In genomic region chr10:103968441-103969391, GRCh38 we compare ENCODE assay signal across 9 cellular contexts. TPM values are rescaled to one million over a fixed set of nuclear protein-coding genes. Genes with fewer than 3 reads are reported as not detected.
DNase-seq lines count a peak whose midpoint lies in the region; ATAC-seq, FAIRE-seq and TF ChIP-seq lines count a peak whose summit lies in the region.
"Had no signal": no experiment of that assay in that cellular context is flagged by ENCODE, and none has a peak within 500 bp of the region (broad histone marks: within the 10 kb centered on the region; RNA-seq: fewer than 3 reads in every experiment).

No MANE protein-coding gene starts in this region.

- peaks cover 21% of the 10 kb centered on the region; the same call in 1 of the 2 replicates for H4K20me1 ChIP-seq in HepG2 (ENCODE audit: insufficient read depth, low read length)

- CTCF ChIA-PET in HepG2 (lab: Yijun Ruan, JAX; ENCODE audit: low intra/inter-chr PET ratio, low total read pairs): no interaction called here

- H3K4me1 Mint-ChIP-seq in activated T-cell treated with anti-CD3 and anti-CD28 coated beads, Interleukin-2, amount 50 U/mL, for 4 hours (ENCODE audit: low read depth): peaks cover 49% of the 10 kb centered on the region
- peaks cover 38% of the 10 kb centered on the region for H3K4me1 Mint-ChIP-seq in activated naive CD8-positive, alpha-beta T cell treated with anti-CD3 and anti-CD28 coated beads, Interleukin-2, amount 10 ng/mL, durations not matched to agents 7 days and 5 days

- 62% methylated on average over 23 of the region's 23 CpGs for WGBS in HepG2 (ENCODE audit: low lambda C conversion rate)
- WGBS in transverse colon (ENCODE audit: low coverage in 1 of 2), 2 donors: 33 to 43% methylated on average over 18 to 23 of the region's 23 CpGs

- peak overlapping the region; percentile 91 for H3K9ac ChIP-seq in HepG2 (ENCODE audit: insufficient read depth, low read depth, low read length)

- H3K36me3 Mint-ChIP-seq in activated T-cell treated with anti-CD3 and anti-CD28 coated beads, Interleukin-2, amount 50 U/mL, for 4 hours (ENCODE audit: insufficient read depth): peaks cover 4% of the 10 kb centered on the region
- H3K36me3 Mint-ChIP-seq in activated naive CD8-positive, alpha-beta T cell treated with anti-CD3 and anti-CD28 coated beads, Interleukin-2, amount 10 ng/mL, durations not matched to agents 7 days and 5 days: peaks cover 11% of the 10 kb centered on the region

- H3K36me3 ChIP-seq in HepG2 (replicated peaks in 1 of 2; ENCODE audit: control insufficient read depth in 1 of 2, insufficient read depth in 2 of 2, low read length in 2 of 2) (no peaks in the 10 kb centered on the region), transverse colon (no peaks in the 10 kb centered on the region)

- TF ChIP-seq RAD21 in HepG2 (CRISPR knock-in tag; IDR thresholded peaks at IDR 0.05): no peak

- H3K9me3 Mint-ChIP-seq in activated T-cell treated with anti-CD3 and anti-CD28 coated beads, Interleukin-2, amount 50 U/mL, for 4 hours: no peaks in the 10 kb centered on the region
- H3K9me3 Mint-ChIP-seq in activated naive CD8-positive, alpha-beta T cell treated with anti-CD3 and anti-CD28 coated beads, Interleukin-2, amount 10 ng/mL, durations not matched to agents 7 days and 5 days: no peaks in the 10 kb centered on the region

- no peak for TF ChIP-seq POLR2A in HepG2 (IDR thresholded peaks at IDR 0.05; ENCODE audit: insufficient read depth in 1 of 2, low read depth in 2 of 2, low read length in 2 of 2)
- TF ChIP-seq POLR2A in transverse colon (IDR thresholded peaks at IDR 0.05): no peak

- H3K4me1 ChIP-seq in HepG2 (ENCODE audit: insufficient read depth, low read length) (peaks cover 35% of the 10 kb centered on the region), transverse colon (peaks cover 0 to 51% (median 31%) of the 10 kb centered on the region in 4 donors)

- peak overlapping the region; percentile 73 for H3K4me2 ChIP-seq in HepG2 (ENCODE audit: low read depth, low read length)

- in situ Hi-C loops in HepG2 (cut with HindIII; ENCODE audit: extremely low pct_ligation_motif_present, low pct_unique_long_range_greater_than_20kb) (no loop called here), transverse colon (cut with MboI; ENCODE audit: low pct_ligation_motif_present in 1 of 4, low pct_unique_long_range_greater_than_20kb in 1 of 4, low sequenced_read_pairs in 3 of 4) (loop anchor here in 1 of 4 donors (10.0 kb wide), 1 partner anchor 54 kb away; the partner anchor contains the start of gene STN1)

- POLR2A ChIA-PET in activated naive CD8-positive, alpha-beta T cell treated with anti-CD3 and anti-CD28 coated beads, Interleukin-2, amount 10 ng/mL, durations not matched to agents 7 days and 5 days (lab: Charles Lee): interaction anchor here (1.0 to 3.0 kb wide), 11 partner anchors 10 to 153 kb away, joined by 3 to 28 read pairs (median 6); partner anchors contain the start of gene SFR1
- POLR2A ChIA-PET in HepG2 (lab: Yijun Ruan, JAX): interaction anchor here (1.2 to 1.4 kb wide), 2 partner anchors 61 to 153 kb away, joined by 3 to 5 read pairs; partner anchors contain the start of gene SFR1

- H3K4me3 Mint-ChIP-seq in activated T-cell treated with anti-CD3 and anti-CD28 coated beads, Interleukin-2, amount 50 U/mL, for 4 hours: peak overlapping the region; percentile 90
- peak overlapping the region; percentile 99 for H3K4me3 Mint-ChIP-seq in activated naive CD8-positive, alpha-beta T cell treated with anti-CD3 and anti-CD28 coated beads, Interleukin-2, amount 10 ng/mL, durations not matched to agents 7 days and 5 days

- intact Hi-C loops in HepG2 (cut with micrococcal nuclease; ENCODE audit: unreplicated experiment) (loop anchor here (1.0 to 5.0 kb wide), 2 partner anchors 58 to 154 kb away; partner anchors contain the start of gene SFR1), transverse colon (cut with DNase I; ENCODE audit: low total_unique reads) (no loop called here)

- H3K27me3 Mint-ChIP-seq in activated T-cell treated with anti-CD3 and anti-CD28 coated beads, Interleukin-2, amount 50 U/mL, for 4 hours (ENCODE audit: low read depth): no peaks in the 10 kb centered on the region
- H3K27me3 Mint-ChIP-seq in activated naive CD8-positive, alpha-beta T cell treated with anti-CD3 and anti-CD28 coated beads, Interleukin-2, amount 10 ng/mL, durations not matched to agents 7 days and 5 days: no peaks in the 10 kb centered on the region

- TF ChIP-seq EP300 in HepG2 (IDR thresholded peaks at IDR 0.05; ENCODE audit: low read depth in 2 of 2, low read length in 2 of 2) (no peak), HepG2 (CRISPR knock-in tag; IDR thresholded peaks at IDR 0.05; ENCODE audit: borderline replicate concordance) (no peak), transverse colon (IDR thresholded peaks at IDR 0.05; ENCODE audit: low read depth) (no peak)

- TF ChIP-seq CTCF in HepG2 (CRISPR knock-in tag; IDR thresholded peaks at IDR 0.05): no peak
- no peak for TF ChIP-seq CTCF in transverse colon (IDR thresholded peaks at IDR 0.05)

- peaks cover 54% of the 10 kb centered on the region for H3K79me2 ChIP-seq in HepG2 (ENCODE audit: insufficient read depth, low read length)

- H2AFZ ChIP-seq in HepG2 (ENCODE audit: low read length): no peak overlapping the region

- BruUV-seq in HepG2 (replicated peaks; lab: Mats Ljungman, UMichigan): TSS peak; percentile 58

- H3K4me3 ChIP-seq in HepG2 (replicated peaks in 1 of 3; ENCODE audit: insufficient read depth in 1 of 3, low read depth in 2 of 3, low read length in 3 of 3) (peak overlapping the region; percentile 83 to 93 (median 88)), transverse colon (peak overlapping the region; percentile 6 to 96 (median 88))

- H3K27ac ChIP-seq in HepG2 (ENCODE audit: extremely low read length, insufficient read depth, low read length) (no peak overlapping the region), transverse colon (peak overlapping the region; percentile 98 to 99 (median 98))

- no peak for DNase-seq in activated T-cell treated with anti-CD3 and anti-CD28 coated beads, Interleukin-2, amount 50 U/mL, for 4 hours
- DNase-seq in activated T-cell treated with anti-CD3 and anti-CD28 coated beads, Interleukin-2, amount 50 U/mL, for 48 hours: no peak
- no peak for DNase-seq in activated naive CD8-positive, alpha-beta T cell treated with anti-CD3 and anti-CD28 coated beads, Interleukin-2, amount 10 ng/mL, durations not matched to agents 7 days and 5 days
- DNase-seq in HepG2 (ENCODE audit: low spot score) (no peak), transverse colon (no peak), NCI-H2081 (lab: John Stamatoyannopoulos, UW) (no peak), MV-4-11 (lab: John Stamatoyannopoulos, UW) (no peak), SW480 (ENCODE audit: low spot score) (no peak)

- no peaks in the 10 kb centered on the region for H3K9me3 ChIP-seq in HepG2 (ENCODE audit: low read length)
- no peaks in the 10 kb centered on the region for H3K9me3 ChIP-seq in transverse colon

- peak overlapping the region; percentile 75 for H3K27ac Mint-ChIP-seq in activated naive CD8-positive, alpha-beta T cell treated with anti-CD3 and anti-CD28 coated beads, Interleukin-2, amount 10 ng/mL, durations not matched to agents 7 days and 5 days

- FAIRE-seq in HepG2 (lab: Jason Lieb, UNC): no peak
- FAIRE-seq: TTC549 had no signal

- peaks cover 0 to 3% of the 10 kb centered on the region in 2 experiments; a peak in 1 of 5 replicates for H3K27me3 ChIP-seq in HepG2 (ENCODE audit: control insufficient read depth in 1 of 2, insufficient read depth in 2 of 2, low read length in 2 of 2)
- H3K27me3 ChIP-seq in transverse colon: no peaks in the 10 kb centered on the region

- ATAC-seq in activated T-cell treated with anti-CD3 and anti-CD28 coated beads, Interleukin-2, amount 50 U/mL, for 4 hours: no peak
- ATAC-seq in activated naive CD8-positive, alpha-beta T cell treated with anti-CD3 and anti-CD28 coated beads, Interleukin-2, amount 10 ng/mL, durations not matched to agents 7 days and 5 days (ENCODE audit: low read depth): no peak
- ATAC-seq in HepG2: no peak

RNA-seq across cellular contexts. Expression of gene SLK, which starts 1.8 kb away (rescaled TPM):
- total RNA-seq in activated T-cell treated with anti-CD3 and anti-CD28 coated beads, Interleukin-2, amount 50 U/mL, for 4 hours: 10 to 100 TPM; 18.8 to 19.8 (median 19.4) TPM
- 10 to 100 TPM; 37.9 to 38.4 TPM for total RNA-seq in activated naive CD8-positive, alpha-beta T cell treated with anti-CD3 and anti-CD28 coated beads, Interleukin-2, amount 10 ng/mL, durations not matched to agents 7 days and 5 days
- total RNA-seq in HepG2 (2016; rRNA removed; fragmentation: Illumina TruSeq; extraction: Trizol): 22.8 and 35.0 TPM in 2 replicates
- total RNA-seq in HepG2 (2016; cell fraction: cytosol; rRNA removed; fragmentation: Illumina TruSeq; extraction: Trizol; ENCODE audit: low read depth): 8.1 and 9.1 TPM in 2 replicates
- total RNA-seq in HepG2 (2016; cell fraction: insoluble cytoplasmic fraction; rRNA removed; fragmentation: Illumina TruSeq; extraction: Trizol): 21.6 and 34.9 TPM in 2 replicates
- 6.4 and 7.4 TPM in 2 replicates for total RNA-seq in HepG2 (2016; cell fraction: membrane; rRNA removed; fragmentation: Illumina TruSeq; extraction: Trizol)
- total RNA-seq in HepG2 (2016; cell fraction: nucleus; rRNA removed; fragmentation: Illumina TruSeq; extraction: Trizol): 17.5 and 20.8 TPM in 2 replicates
- 3.4 and 3.7 TPM in 2 replicates for polyA plus RNA-seq in HepG2 (2011; rRNA removed)
- polyA plus RNA-seq in HepG2 (2011; cell fraction: cytosol; rRNA removed): 1.5 and 2.6 TPM in 2 replicates
- polyA plus RNA-seq in HepG2 (2011; cell fraction: nucleus; rRNA removed): 2.7 and 3.1 TPM in 2 replicates
- 10.9 and 14.4 TPM in 2 replicates for polyA plus RNA-seq in HepG2 (2012)
- polyA plus RNA-seq in HepG2 (2016; cell fraction: cytosol; fragmentation: Illumina TruSeq; extraction: Trizol; ENCODE audit: low read depth): 0.28 and 0.47 TPM in 2 replicates
- polyA plus RNA-seq in HepG2 (2016; cell fraction: insoluble cytoplasmic fraction; fragmentation: Illumina TruSeq; extraction: Trizol; ENCODE audit: low read depth): 19.7 and 21.4 TPM in 2 replicates
- 1.7 and 2.0 TPM in 2 replicates for polyA plus RNA-seq in HepG2 (2016; cell fraction: membrane; fragmentation: Illumina TruSeq; extraction: Trizol; ENCODE audit: low read depth)
- 12.7 and 13.6 TPM in 2 replicates for polyA plus RNA-seq in HepG2 (2016; cell fraction: nucleus; fragmentation: Illumina TruSeq; extraction: Trizol; ENCODE audit: insufficient read depth, low read depth)
- 2.8 and 10.1 TPM in 2 replicates for polyA minus RNA-seq in HepG2 (2011; rRNA and poly(A)+ RNA removed; ENCODE audit: low replicate concordance)
- polyA minus RNA-seq in HepG2 (2011; cell fraction: cytosol; rRNA and poly(A)+ RNA removed): 10.0 and 12.9 TPM in 2 replicates
- polyA minus RNA-seq in HepG2 (2011; cell fraction: nucleus; rRNA and poly(A)+ RNA removed): 17.9 and 21.1 TPM in 2 replicates
- total RNA-seq in transverse colon: 10 to 100 TPM; 33.2 to 76.4 (median 55.7) TPM

RNA-seq across cellular contexts. Expression of gene STN1, which starts 50.7 kb away (rescaled TPM):
- 10 to 100 TPM; 10.3 to 12.8 (median 10.4) TPM for total RNA-seq in activated T-cell treated with anti-CD3 and anti-CD28 coated beads, Interleukin-2, amount 50 U/mL, for 4 hours
- total RNA-seq in activated naive CD8-positive, alpha-beta T cell treated with anti-CD3 and anti-CD28 coated beads, Interleukin-2, amount 10 ng/mL, durations not matched to agents 7 days and 5 days: 10 to 100 TPM; 53.7 to 58.5 TPM
- 22.7 and 27.7 TPM in 2 replicates for total RNA-seq in HepG2 (2016; rRNA removed; fragmentation: Illumina TruSeq; extraction: Trizol)
- 24.8 and 40.6 TPM in 2 replicates for total RNA-seq in HepG2 (2016; cell fraction: cytosol; rRNA removed; fragmentation: Illumina TruSeq; extraction: Trizol; ENCODE audit: low read depth)
- total RNA-seq in HepG2 (2016; cell fraction: insoluble cytoplasmic fraction; rRNA removed; fragmentation: Illumina TruSeq; extraction: Trizol): 23.6 and 24.6 TPM in 2 replicates
- total RNA-seq in HepG2 (2016; cell fraction: membrane; rRNA removed; fragmentation: Illumina TruSeq; extraction: Trizol): 43.8 and 49.6 TPM in 2 replicates
- 10.8 and 12.6 TPM in 2 replicates for total RNA-seq in HepG2 (2016; cell fraction: nucleus; rRNA removed; fragmentation: Illumina TruSeq; extraction: Trizol)
- 17.6 and 19.9 TPM in 2 replicates for polyA plus RNA-seq in HepG2 (2011; rRNA removed)
- 15.3 and 18.7 TPM in 2 replicates for polyA plus RNA-seq in HepG2 (2011; cell fraction: cytosol; rRNA removed)
- polyA plus RNA-seq in HepG2 (2011; cell fraction: nucleus; rRNA removed): 7.9 and 9.7 TPM in 2 replicates
- 14.9 and 15.6 TPM in 2 replicates for polyA plus RNA-seq in HepG2 (2012)
- 29.4 and 42.1 TPM in 2 replicates for polyA plus RNA-seq in HepG2 (2016; cell fraction: cytosol; fragmentation: Illumina TruSeq; extraction: Trizol; ENCODE audit: low read depth)
- polyA plus RNA-seq in HepG2 (2016; cell fraction: insoluble cytoplasmic fraction; fragmentation: Illumina TruSeq; extraction: Trizol; ENCODE audit: low read depth): 21.3 and 22.4 TPM in 2 replicates
- 32.1 and 40.0 TPM in 2 replicates for polyA plus RNA-seq in HepG2 (2016; cell fraction: membrane; fragmentation: Illumina TruSeq; extraction: Trizol; ENCODE audit: low read depth)
- polyA plus RNA-seq in HepG2 (2016; cell fraction: nucleus; fragmentation: Illumina TruSeq; extraction: Trizol; ENCODE audit: insufficient read depth, low read depth): 10.7 and 14.3 TPM in 2 replicates
- polyA minus RNA-seq in HepG2 (2011; rRNA and poly(A)+ RNA removed; ENCODE audit: low replicate concordance): 5.9 and 12.3 TPM in 2 replicates
- 6.5 and 7.4 TPM in 2 replicates for polyA minus RNA-seq in HepG2 (2011; cell fraction: cytosol; rRNA and poly(A)+ RNA removed)
- 9.8 and 14.5 TPM in 2 replicates for polyA minus RNA-seq in HepG2 (2011; cell fraction: nucleus; rRNA and poly(A)+ RNA removed)
- 10 to 100 TPM; 20.8 to 31.8 (median 26.4) TPM for total RNA-seq in transverse colon
